ENCODE assay signal across 11 cellular contexts in the genomic region with DNA sequence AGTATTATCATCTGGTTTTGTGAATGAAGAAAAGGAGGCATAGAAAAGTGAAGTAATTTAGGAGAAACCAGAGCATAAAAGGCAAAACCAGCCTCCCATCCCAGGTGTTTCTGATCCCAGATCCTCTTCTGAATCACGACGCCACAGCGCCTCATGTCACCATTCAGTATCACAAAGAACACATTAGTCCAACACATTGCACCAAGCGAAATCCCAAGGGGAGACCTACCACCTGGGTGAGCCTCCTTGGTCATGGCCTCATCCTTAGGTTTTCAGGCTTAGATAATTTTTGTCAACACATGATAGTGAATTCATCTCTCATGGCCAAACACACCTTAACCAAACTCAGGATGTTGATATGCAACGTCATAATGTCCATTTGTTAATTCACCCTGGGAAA.
"Had no signal": no experiment of that assay in that cellular context is flagged by ENCODE, and none has a peak within 500 bp of the region (broad histone marks: within the 10 kb centered on the region; RNA-seq: fewer than 3 reads in every experiment).

No MANE protein-coding gene starts in this region.

- H3K4me1 ChIP-seq: esophagus muscularis mucosa, foreskin keratinocyte, pancreas, sigmoid colon, transverse colon, vagina had no signal

- H3K4me1 Mint-ChIP-seq: stimulated activated naive B cell treated with anti-CD40 and anti-IgM and Interleukin-4, amounts not matched to agents 10 μg/mL and 1 μg/mL and 100 μg/mL, for 72 hours had no signal

- H3K4me3 Mint-ChIP-seq: stimulated activated naive B cell treated with anti-CD40 and anti-IgM and Interleukin-4, amounts not matched to agents 10 μg/mL and 1 μg/mL and 100 μg/mL, for 72 hours had no signal

- H3K9me3 Mint-ChIP-seq: stimulated activated naive B cell treated with anti-CD40 and anti-IgM and Interleukin-4, amounts not matched to agents 10 μg/mL and 1 μg/mL and 100 μg/mL, for 72 hours had no signal

- H3K27ac ChIP-seq: esophagus muscularis mucosa, foreskin keratinocyte, pancreas, sigmoid colon, transverse colon, vagina had no signal

- DNase-seq: activated CD4-positive, CD25-positive, alpha-beta regulatory T cell treated with anti-CD3 and anti-CD28 coated beads, Interleukin-2, amount 50 U/mL, for 72 hours; activated naive CD4-positive, alpha-beta T cell treated with Interleukin-2 at 50 U/mL for 16 hours; activated T-cell treated with anti-CD3 and anti-CD28 coated beads for 4 hours; caudate nucleus; pancreas; sigmoid colon; stimulated activated naive B cell treated with anti-CD40 and anti-IgM and Interleukin-4, amounts not matched to agents 10 μg/mL and 1 μg/mL and 100 μg/mL, for 72 hours; transverse colon had no signal

- H3K4me3 ChIP-seq: esophagus muscularis mucosa, pancreas, sigmoid colon, transverse colon, vagina had no signal

- H3K27ac Mint-ChIP-seq: stimulated activated naive B cell treated with anti-CD40 and anti-IgM and Interleukin-4, amounts not matched to agents 10 μg/mL and 1 μg/mL and 100 μg/mL, for 72 hours had no signal

- ATAC-seq: pancreas; stimulated activated naive B cell treated with anti-CD40 and anti-IgM and Interleukin-4, amounts not matched to agents 10 μg/mL and 1 μg/mL and 100 μg/mL, for 72 hours had no signal

- H3K36me3 ChIP-seq: esophagus muscularis mucosa, pancreas, sigmoid colon, vagina had no signal

- H3K27me3 Mint-ChIP-seq: stimulated activated naive B cell treated with anti-CD40 and anti-IgM and Interleukin-4, amounts not matched to agents 10 μg/mL and 1 μg/mL and 100 μg/mL, for 72 hours had no signal

- H3K9me3 ChIP-seq: esophagus muscularis mucosa, pancreas, sigmoid colon, transverse colon, vagina had no signal

- H3K27me3 ChIP-seq: esophagus muscularis mucosa, foreskin keratinocyte, pancreas, sigmoid colon, transverse colon, vagina had no signal
